Comparison of ENCODE assay signal across 33 cellular contexts in genomic region chr19:1518471-1518870, GRCh38. TPM values are rescaled to one million over a fixed set of nuclear protein-coding genes. Genes with fewer than 3 reads are reported as not detected.
"Had no signal": no experiment of that assay in that cellular context is flagged by ENCODE, and none has a peak within 500 bp of the region (broad histone marks: within the 10 kb centered on the region; RNA-seq: fewer than 3 reads in every experiment).

No MANE protein-coding gene starts in this region.

- ATAC-seq: heart right ventricle; natural killer cell; pancreas; right cardiac atrium; stimulated activated memory B cell treated with anti-CD40 and anti-IgM and Interleukin-4, amounts not matched to agents 10 μg/mL and 1 μg/mL and 100 μg/mL, for 72 hours; stimulated activated naive CD8-positive, alpha-beta T cell treated with anti-CD3 and anti-CD28 coated beads, Interleukin-15, amount 100 ng/mL, for 72 hours; upper lobe of right lung had no signal

- H3K79me2 ChIP-seq: hepatocyte had no signal

- DNase-seq: heart right ventricle; islet precursor cell; left ventricle myocardium inferior; mesendoderm; naive B cell; natural killer cell; nephron progenitor cell; pancreas; posterior cingulate gyrus; retina; sigmoid colon; small intestine; stimulated activated CD4-positive, alpha-beta T cell treated with anti-CD3 and anti-CD28 coated beads, Interleukin-1b, Interleukin-23, amount 100 ng/mL, for 48 hours; stimulated activated CD4-positive, alpha-beta T cell treated with anti-CD3 and anti-CD28 coated beads, Interleukin-2, amount 100 ng/mL, for 48 hours; stimulated activated CD4-positive, alpha-beta T cell treated with anti-CD3 and anti-CD28 coated beads, Interleukin-4, amount 100 ng/mL, for 4 hours; stimulated activated CD8-positive, alpha-beta memory T cell treated with anti-CD3 and anti-CD28 coated beads, Interleukin-4, amount 100 ng/mL, for 48 hours; stimulated activated naive CD4-positive, alpha-beta T cell treated with Interleukin-2 at 50 U/mL for 16 hours; stimulated activated naive CD8-positive, alpha-beta T cell treated with anti-CD3 and anti-CD28 coated beads, Interleukin-15, amount 100 ng/mL, for 72 hours; substantia nigra; testis; thyroid gland; transverse colon; upper lobe of right lung had no signal

- FAIRE-seq: pancreas, small intestine, urothelium cell line had no signal

- H3K9ac ChIP-seq: neural progenitor cell had no signal

- H3K4me3 ChIP-seq: heart right ventricle, hepatocyte, left ventricle myocardium inferior, lung, neural progenitor cell, pancreas, prostate gland, sigmoid colon, testis, thyroid gland, transverse colon, upper lobe of right lung had no signal

- H3K9me3 ChIP-seq: heart right ventricle, left ventricle myocardium inferior, pancreas, prostate gland, sigmoid colon, testis, thyroid gland, transverse colon, upper lobe of right lung had no signal

- H3K4me2 ChIP-seq: hepatocyte, neural progenitor cell had no signal

- H2AFZ ChIP-seq: hepatocyte, neural progenitor cell had no signal

- H3K27ac ChIP-seq: heart right ventricle, hepatocyte, left ventricle myocardium inferior, neural progenitor cell, pancreas, prostate gland, sigmoid colon, testis, thyroid gland, transverse colon, upper lobe of right lung had no signal

- H3K27me3 ChIP-seq: testis had no signal

- H3K4me1 ChIP-seq: neural progenitor cell, pancreas, prostate gland had no signal

- H3K36me3 ChIP-seq: heart right ventricle, left ventricle myocardium inferior, neural progenitor cell, pancreas, prostate gland, sigmoid colon, thyroid gland, transverse colon, upper lobe of right lung had no signal

RNA-seq across cellular contexts. Expression of gene PLK5, which starts 5.4 kb away (rescaled TPM):
- total RNA-seq: hepatocyte, kidney epithelial cell, left ventricle myocardium inferior, lung, mononuclear cell, natural killer cell, omental fat pad, pancreas, right cardiac atrium, thyroid gland, transverse colon, upper lobe of right lung had no signal
